In the genomic region with DNA sequence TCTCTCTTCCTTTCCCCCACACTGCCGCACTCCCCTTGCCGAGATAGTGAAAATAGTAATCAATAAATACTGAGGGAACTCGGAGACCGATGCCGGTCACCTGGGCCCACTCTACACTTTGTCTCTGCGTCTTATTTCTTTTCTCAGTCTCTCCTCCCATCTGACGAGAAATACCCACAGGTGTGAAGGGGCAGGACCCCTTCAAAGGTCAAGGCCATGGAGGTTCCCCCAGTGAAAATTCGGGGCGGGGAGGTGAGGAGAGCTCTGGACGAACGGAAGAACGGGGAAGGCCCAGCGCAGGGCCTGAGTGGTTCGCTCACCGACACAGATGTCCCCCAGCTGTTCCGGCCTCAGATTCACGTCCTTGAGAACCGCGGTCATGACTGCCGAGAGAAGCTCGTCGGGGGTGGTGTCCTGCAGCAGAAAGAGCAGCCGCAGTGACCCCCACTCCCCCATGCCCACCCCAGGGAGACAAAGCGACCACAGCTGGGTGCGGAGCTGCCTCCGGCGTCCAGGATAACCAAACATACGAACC, we compare ENCODE assay signal across 8 cellular contexts. TPM values are rescaled to one million over a fixed set of nuclear protein-coding genes. Genes with fewer than 3 reads are reported as not detected.
A peak's percentile ranks its signal among the peaks of the same experiment; 100 is the strongest.
DNase-seq lines count a peak whose midpoint lies in the region; ATAC-seq, FAIRE-seq and TF ChIP-seq lines count a peak whose summit lies in the region.

No MANE protein-coding gene starts in this region.

- peak; percentile 4; the same call in 1 of the 2 replicates for ATAC-seq in IMR-90 (ENCODE audit: low read depth)
- ATAC-seq in GM18519 (IDR thresholded peaks at IDR 0.05; ENCODE audit: low FRiP score, unreplicated experiment) = no peak

- no peak for FAIRE-seq in kidney (lab: Jason Lieb, UNC)

- no peak overlapping the region for H2BK20ac ChIP-seq in IMR-90 (ENCODE audit: low read depth, low read length)

- H3K9me3 Mint-ChIP-seq in Caco-2 (ENCODE audit: unreplicated experiment) = no peaks in the 10 kb centered on the region

- CTCF ChIA-PET in Caco-2 (lab: Charles Lee) = interaction anchor here (0.5 to 2.4 kb wide), 4 partner anchors 16 to 143 kb away, joined by 3 to 16 read pairs (median 4); partner anchors contain the start of gene OXSR1
- CTCF ChIA-PET in IMR-90 (lab: Yijun Ruan, JAX) = no interaction called here
- CTCF ChIA-PET in HEK293T (lab: Yijun Ruan, JAX) = interaction anchor here (0.8 kb wide), 1 partner anchor 31 kb away, joined by 8 read pairs; no protein-coding TSS in a partner anchor

- no peak overlapping the region for H2BK120ac ChIP-seq in IMR-90 (ENCODE audit: low read depth, low read length)

- H3K27me3 Mint-ChIP-seq in Caco-2 (ENCODE audit: insufficient read depth, unreplicated experiment) = no peaks in the 10 kb centered on the region

- H3K27ac ChIP-seq in IMR-90 (ENCODE audit: insufficient read depth, low read length) (peak overlapping the region; percentile 29), angular gyrus (ENCODE audit: low read depth, low read length) (peak overlapping the region; percentile 27), kidney (ENCODE audit: low read depth in 2 of 2, low read length in 2 of 2) (peak overlapping the region; percentile 59 to 73), stomach (peak overlapping the region; percentile 85 to 99 (median 92))

- H3K9ac ChIP-seq in IMR-90 (ENCODE audit: low read depth, low read length) (peak overlapping the region; percentile 91), kidney (ENCODE audit: low read length in 2 of 2) (peak overlapping the region; percentile 80)

- no peak for TF ChIP-seq RAD21 in IMR-90 (IDR thresholded peaks at IDR 0.05; ENCODE audit: low read length)

- H3K36me3 ChIP-seq in Caco-2 (ENCODE audit: control insufficient read depth, insufficient read depth, low read length) (peaks cover 7% of the 10 kb centered on the region), IMR-90 (ENCODE audit: control insufficient read depth, insufficient read depth, low read length) (peaks cover 32% of the 10 kb centered on the region), kidney (ENCODE audit: control insufficient read depth in 1 of 2, insufficient read depth in 2 of 2, low read length in 2 of 2) (peaks cover 19 to 37% of the 10 kb centered on the region in 2 donors), stomach (peaks cover 20 to 48% (median 43%) of the 10 kb centered on the region in 4 donors)

- H3K27ac Mint-ChIP-seq in Caco-2 (ENCODE audit: unreplicated experiment) = peak overlapping the region; percentile 82

- DNase-seq in Caco-2 = no peak
- peak; percentile 54 for DNase-seq in IMR-90
- no peak for DNase-seq in kidney
- peak; percentile 30 for DNase-seq in stomach
- DNase-seq in HEK293T (ENCODE audit: extremely low spot score) = no peak
- DNase-seq in effector CD8-positive, alpha-beta T cell (lab: John Stamatoyannopoulos, UW) = no peak

- H3K9me1 ChIP-seq in IMR-90 (ENCODE audit: insufficient read depth, low read length) = peaks cover 24% of the 10 kb centered on the region

- peak overlapping the region; percentile 4; the same call in 1 of the 2 replicates for H2AK5ac ChIP-seq in IMR-90 (ENCODE audit: low read depth, low read length)

- H2BK5ac ChIP-seq in IMR-90 (ENCODE audit: low read depth, low read length, poor library complexity, severe bottlenecking) = peak overlapping the region; percentile 3

- H3K23ac ChIP-seq in IMR-90 (ENCODE audit: low read depth, low read length) = peak overlapping the region; percentile 82; the same call in 1 of the 2 replicates

- H4K8ac ChIP-seq in IMR-90 (ENCODE audit: low read depth in 2 of 2, low read length in 2 of 2) = peak overlapping the region in 1 of 2 experiments; percentile 33; a peak in 1 of 4 replicates

- dilution Hi-C loops in IMR-90 (cut with HindIII; ENCODE audit: low sequenced_read_pairs, unreplicated experiment) = no loop called here

- peak overlapping the region; percentile 95 for H3K4me3 Mint-ChIP-seq in Caco-2 (ENCODE audit: unreplicated experiment)

- intact Hi-C loops in Caco-2 (cut with micrococcal nuclease; ENCODE audit: unreplicated experiment) (loop anchor here (5.0 to 10.0 kb wide), 2 partner anchors 101 to 318 kb away; partner anchors contain the start of gene ACVR2B), IMR-90 (cut with micrococcal nuclease) (loop anchor here (1.0 to 2.0 kb wide), 3 partner anchors 110 to 343 kb away; no protein-coding TSS in a partner anchor), kidney (cut with DNase I) (no loop called here), stomach (cut with DNase I; ENCODE audit: low total_unique reads) (no loop called here)

- H3K9me3 ChIP-seq in Caco-2 (no peaks in the 10 kb centered on the region), IMR-90 (ENCODE audit: control insufficient read depth, insufficient read depth, low read length) (no peaks in the 10 kb centered on the region), kidney (ENCODE audit: control insufficient read depth in 1 of 2, low read length in 2 of 2) (no peaks in the 10 kb centered on the region), stomach (no peaks in the 10 kb centered on the region)

- no peak overlapping the region for H2BK15ac ChIP-seq in IMR-90 (ENCODE audit: low read depth, low read length)

- no peak for TF ChIP-seq POLR2A in IMR-90 (IDR thresholded peaks at IDR 0.05; ENCODE audit: low read depth, low read length)
- TF ChIP-seq POLR2A in stomach (IDR thresholded peaks at IDR 0.05) = no peak

- 1% methylated on average over 14 of the region's 28 CpGs; no CpG with 5 or more reads in 1 of the 2 experiments for WGBS in IMR-90 (ENCODE audit: extremely low coverage in 2 of 2, insufficient read length in 1 of 2), 2 experiments
- 0 to 1% (median 0%) methylated on average over 22 to 28 of the region's 28 CpGs for WGBS in stomach, 5 donors

- H3K18ac ChIP-seq in IMR-90 (ENCODE audit: low read depth, low read length) = no peak overlapping the region

- H3K4me3 ChIP-seq in Caco-2 (ENCODE audit: low read depth, low read length) = peak overlapping the region; percentile 91
- H3K4me3 ChIP-seq in IMR-90 (ENCODE audit: insufficient read depth, low read depth, low read length) = peak overlapping the region; percentile 65
- peak overlapping the region; percentile 72 to 82 for H3K4me3 ChIP-seq in kidney (ENCODE audit: low read length in 2 of 2)
- peak overlapping the region; percentile 77 to 99 (median 95) for H3K4me3 ChIP-seq in stomach

- 0 out of 2 replicates have a peak, but pooled peaks cover 5% of the 10 kb centered on the region for H4K20me1 ChIP-seq in IMR-90 (ENCODE audit: insufficient read depth, low read length)

- no peak for TF ChIP-seq CTCF in Caco-2 (IDR thresholded peaks at IDR 0.05; ENCODE audit: insufficient read depth in 1 of 2, low read depth in 1 of 2, low read length in 1 of 2, severe bottlenecking in 1 of 2, unreplicated experiment in 1 of 2)
- no peak for TF ChIP-seq CTCF in IMR-90 (conservative IDR thresholded peaks at IDR 0.05; ENCODE audit: low read depth, low read length)
- no peak for TF ChIP-seq CTCF in kidney (IDR thresholded peaks at IDR 0.05; ENCODE audit: borderline replicate concordance, extremely low read depth, insufficient read depth)
- TF ChIP-seq CTCF in stomach (IDR thresholded peaks at IDR 0.05) = no peak

- H3K4me2 ChIP-seq in IMR-90 (ENCODE audit: low read depth, low read length) = peak overlapping the region; percentile 94

- H4K5ac ChIP-seq in IMR-90 (ENCODE audit: low read depth, low read length) = no peak overlapping the region

- BruUV-seq in Caco-2 (replicated peaks; lab: Mats Ljungman, UMichigan) (TSS peak; percentile 36), IMR-90 (replicated peaks; lab: Mats Ljungman, UMichigan) (no TSS peak)

- peaks cover 30% of the 10 kb centered on the region for H3K4me1 Mint-ChIP-seq in Caco-2 (ENCODE audit: low read depth, unreplicated experiment)

- H3K4me1 ChIP-seq in Caco-2 (peaks cover 50% of the 10 kb centered on the region), IMR-90 (ENCODE audit: control insufficient read depth, insufficient read depth, low read length) (peaks cover 13% of the 10 kb centered on the region), kidney (ENCODE audit: control insufficient read depth in 1 of 2, insufficient read depth in 1 of 2, low read depth in 1 of 2, low read length in 2 of 2) (peaks cover 41 to 42% of the 10 kb centered on the region in 2 donors), stomach (peaks cover 51 to 79% (median 73%) of the 10 kb centered on the region in 4 donors)

- H3K36me3 Mint-ChIP-seq in Caco-2 (ENCODE audit: insufficient read depth, unreplicated experiment) = peaks cover 50% of the 10 kb centered on the region

- in situ Hi-C loops in IMR-90 (cut with MboI; ENCODE audit: low sequenced_read_pairs) = loop anchor here (10.0 kb wide), 1 partner anchor 348 kb away; no protein-coding TSS in a partner anchor

- TF ChIP-seq EP300 in stomach (IDR thresholded peaks at IDR 0.05) = no peak

- peak overlapping the region; percentile 71 for H3K14ac ChIP-seq in IMR-90 (replicated peaks; ENCODE audit: low read depth, low read length)

- H4K91ac ChIP-seq in IMR-90 (ENCODE audit: insufficient read depth, low read depth, low read length) = no peak overlapping the region

- H3K4ac ChIP-seq in IMR-90 (ENCODE audit: low read depth, low read length) = peak overlapping the region; percentile 37; the same call in 1 of the 2 replicates

- H2AFZ ChIP-seq in IMR-90 (replicated peaks; ENCODE audit: low read length, poor library complexity) = peak overlapping the region; percentile 98

- no peak overlapping the region; the same call in 1 of the 2 replicates for H3K56ac ChIP-seq in IMR-90 (ENCODE audit: extremely low read depth, insufficient read depth, low read length)

- POLR2A ChIA-PET in Caco-2 (lab: Charles Lee) = interaction anchor here (0.5 to 2.7 kb wide), 5 partner anchors 20 to 132 kb away, joined by 3 to 73 read pairs (median 4); partner anchors contain the start of gene OXSR1
- POLR2A ChIA-PET in IMR-90 (lab: Charles Lee; ENCODE audit: unreplicated experiment) = interaction anchor here (0.8 to 1.6 kb wide), 2 partner anchors 17 to 29 kb away, joined by 3 to 10 read pairs; partner anchors contain the start of gene OXSR1
- POLR2A ChIA-PET in HEK293T (lab: Yijun Ruan, JAX) = interaction anchor here (0.6 to 3.8 kb wide), 6 partner anchors 8 to 374 kb away, joined by 3 to 39 read pairs (median 4); partner anchors contain the start of gene OXSR1

- H3K27me3 ChIP-seq in Caco-2 (replicated peaks; ENCODE audit: control insufficient read depth, insufficient read depth, low read length) (no peaks in the 10 kb centered on the region), IMR-90 (ENCODE audit: control insufficient read depth, insufficient read depth, low read length) (no peaks in the 10 kb centered on the region), stomach (no peaks in the 10 kb centered on the region)

- peak overlapping the region; percentile 89 for H2AK9ac ChIP-seq in IMR-90 (replicated peaks; ENCODE audit: low read depth, low read length, poor library complexity)

- peaks cover 32 to 88% of the 10 kb centered on the region in 2 experiments for H3K79me1 ChIP-seq in IMR-90 (ENCODE audit: low read depth in 1 of 2, low read length in 2 of 2)

RNA-seq across cellular contexts. Expression of gene ACAA1, which starts 0.6 kb away (rescaled TPM):
- 127 and 139 TPM in 2 replicates for total RNA-seq in Caco-2 (2022)
- total RNA-seq in IMR-90 (2012; rRNA removed) = 19.4 and 30.8 TPM in 2 replicates
- 62.4 and 69.4 TPM in 2 replicates for polyA plus RNA-seq in IMR-90 (2012; rRNA removed)
- 40.6 and 50.8 TPM in 2 replicates for polyA plus RNA-seq in IMR-90 (2012; cell fraction: cytosol; rRNA removed)
- polyA plus RNA-seq in IMR-90 (2012; cell fraction: nucleus; rRNA removed; ENCODE audit: low replicate concordance) = 134 and 252 TPM in 2 replicates
- 90.0 TPM for total RNA-seq in kidney
- 566 TPM for polyA plus RNA-seq in kidney (ENCODE audit: insufficient read depth, low read depth, low replicate concordance)
- total RNA-seq in stomach = 100 to 1,000 TPM in 2 of 5 donors, 10 to 100 TPM in 3; 44.2 to 249 (median 80.4) TPM
- 10 to 100 TPM; 60.9 to 79.1 (median 72.2) TPM for polyA plus RNA-seq in stomach

RNA-seq across cellular contexts. Expression of gene MYD88, which starts 2.1 kb away (rescaled TPM):
- total RNA-seq in Caco-2 (2022) (21.2 and 22.3 TPM in 2 replicates), IMR-90 (2012; rRNA removed) (9.3 and 10.8 TPM in 2 replicates), kidney (34.5 TPM), stomach (10 to 100 TPM in 4 of 5 donors, 1 to 10 TPM in 1; 9.0 to 67.8 (median 37.5) TPM)
- polyA plus RNA-seq in IMR-90 (2012; rRNA removed) (34.4 and 39.8 TPM in 2 replicates), kidney (ENCODE audit: insufficient read depth, low read depth, low replicate concordance) (20.8 TPM), stomach (10 to 100 TPM; 23.0 to 42.5 (median 26.3) TPM)
- 30.6 and 68.8 TPM in 2 replicates for polyA plus RNA-seq in IMR-90 (2012; cell fraction: cytosol; rRNA removed)
- polyA plus RNA-seq in IMR-90 (2012; cell fraction: nucleus; rRNA removed; ENCODE audit: low replicate concordance) = 18.4 and 27.6 TPM in 2 replicates

RNA-seq across cellular contexts. Expression of gene OXSR1, which starts 29.0 kb away (rescaled TPM):
- total RNA-seq in Caco-2 (2022) (39.2 and 39.3 TPM in 2 replicates), IMR-90 (2012; rRNA removed) (37.6 and 50.5 TPM in 2 replicates), kidney (40.0 TPM), stomach (10 to 100 TPM in 4 of 5 donors, 1 to 10 TPM in 1; 7.0 to 49.9 (median 27.5) TPM)
- polyA plus RNA-seq in IMR-90 (2012; rRNA removed) (28.9 and 32.9 TPM in 2 replicates), kidney (ENCODE audit: insufficient read depth, low read depth, low replicate concordance) (16.7 TPM), stomach (10 to 100 TPM in 2 of 3 donors, 1 to 10 TPM in 1; 9.9 to 14.5 (median 11.2) TPM)
- polyA plus RNA-seq in IMR-90 (2012; cell fraction: cytosol; rRNA removed) = 9.9 and 11.5 TPM in 2 replicates
- polyA plus RNA-seq in IMR-90 (2012; cell fraction: nucleus; rRNA removed; ENCODE audit: low replicate concordance) = 7.8 and 33.4 TPM in 2 replicates

Comparison
In these comparisons a context has a peak if more than half of its experiments do, and no peak if none do; other contexts are left out.
1. DNase-seq: peak in IMR-90 (single experiment) and stomach (single experiment); none in Caco-2 (0 of 2), kidney (single experiment), HEK293T (single experiment) and effector CD8-positive, alpha-beta T cell (single experiment).
2. H3K27ac ChIP-seq: peak in every context shown above with its lines; median percentile 92 in stomach; 66 in kidney; 29 in IMR-90; 27 in angular gyrus.
3. intact Hi-C loops: an anchor here in Caco-2 (5.0 to 10.0 kb wide) and IMR-90 (1.0 to 2.0 kb wide); none called in kidney and stomach.
4. Peak in every context shown above with its lines, with median percentiles within 50 percentile points of each other: H3K4me3 ChIP-seq.